ENCODE assay signal across 8 cellular contexts in genomic region chr16:3158498-3159314, GRCh38. TPM values are rescaled to one million over a fixed set of nuclear protein-coding genes. Genes with fewer than 3 reads are reported as not detected.
DNase-seq lines count a peak whose midpoint lies in the region; ATAC-seq and TF ChIP-seq lines count a peak whose summit lies in the region.

No MANE protein-coding gene starts in this region.

- no peaks in the 10 kb centered on the region for H3K36me3 ChIP-seq in HEK293 (ENCODE audit: control insufficient read depth in 2 of 2, insufficient read depth in 1 of 2, low read length in 2 of 2)

- H3K27me3 Mint-ChIP-seq in activated B cell treated with CpG ODN at 0.5 μM for 24 hours, result peaks cover 4% of the 10 kb centered on the region

- DNase-seq in DMS53 treated with DMSO at 0.1 percent for 48 hours (lab: John Stamatoyannopoulos, UW; ENCODE audit: unreplicated experiment) (peak; percentile 59), NCI-H2171 treated with DMSO at 0.1 percent for 48 hours (lab: John Stamatoyannopoulos, UW) (peak; percentile 81), activated B cell treated with CpG ODN at 0.5 μM for 24 hours (peak; percentile 77), cardiac fibroblast (ENCODE audit: low read depth in 2 of 2) (peak; percentile 87 to 91), islet precursor cell (peak; percentile 90)
- peak; percentile 72 to 87 (median 75) for DNase-seq in stimulated activated CD4-positive, alpha-beta T cell treated with anti-CD3 and anti-CD28 coated beads, Interleukin-12 subunit alpha, Interleukin-12 subunit beta, amount 100 ng/mL, for 48 hours (ENCODE audit: low read depth in 2 of 3, low spot score in 1 of 3)

- peaks cover 23% of the 10 kb centered on the region for H3K4me1 Mint-ChIP-seq in activated B cell treated with CpG ODN at 0.5 μM for 24 hours

- H3K9me3 ChIP-seq in HEK293 (ENCODE audit: control insufficient read depth, insufficient read depth, low read depth, low read length), result no peaks in the 10 kb centered on the region

- POLR2A ChIA-PET in HEK293 (lab: Yijun Ruan, JAX), result interaction anchor here (0.5 to 3.4 kb wide), 16 partner anchors 9 to 1194 kb away, joined by 3 to 23 read pairs (median 4); partner anchors contain the start of genes RPS2 and ZNF213
- POLR2A ChIA-PET in activated B cell treated with CpG ODN at 0.5 μM for 24 hours (lab: Charles Lee), result interaction anchor here (0.5 to 3.4 kb wide), 26 partner anchors 9 to 1198 kb away, joined by 3 to 33 read pairs (median 4); partner anchors contain the start of genes ECI1, MMP25, ZNF174 and ZNF213

- CTCF ChIA-PET in HEK293 (lab: Yijun Ruan, JAX) (interaction anchor here (0.6 to 1.9 kb wide), 8 partner anchors 9 to 302 kb away, joined by 3 to 9 read pairs (median 4); no protein-coding TSS in a partner anchor), activated B cell treated with CpG ODN at 0.5 μM for 24 hours (lab: Charles Lee) (interaction anchor here (1.2 to 1.6 kb wide), 3 partner anchors 11 to 155 kb away, joined by 3 to 8 read pairs (median 4); no protein-coding TSS in a partner anchor)

- H3K4me1 ChIP-seq in HEK293 (ENCODE audit: control insufficient read depth, insufficient read depth, low read length), result no peaks in the 10 kb centered on the region

- peak overlapping the region; percentile 91 for H3K27ac ChIP-seq in HEK293 (ENCODE audit: extremely low read depth, low read depth, low read length)

- peak overlapping the region; percentile 91 for H3K4me3 Mint-ChIP-seq in activated B cell treated with CpG ODN at 0.5 μM for 24 hours

- peaks cover 3% of the 10 kb centered on the region for H3K9me3 Mint-ChIP-seq in activated B cell treated with CpG ODN at 0.5 μM for 24 hours

- peak overlapping the region; percentile 90 for H3K27ac Mint-ChIP-seq in activated B cell treated with CpG ODN at 0.5 μM for 24 hours

- peaks cover 5% of the 10 kb centered on the region for H3K36me3 Mint-ChIP-seq in activated B cell treated with CpG ODN at 0.5 μM for 24 hours (ENCODE audit: low read depth)

- 0 out of 2 replicates have a peak, but pooled peaks have one; percentile 32 for TF ChIP-seq CTCF in HEK293 (tag by site-specific recombination; IDR thresholded peaks at IDR 0.05)
- TF ChIP-seq CTCF in activated B cell treated with CpG ODN at 0.5 μM for 24 hours (IDR thresholded peaks at IDR 0.05), result no peak
- peak; percentile 1 for TF ChIP-seq CTCF in cardiac fibroblast (IDR thresholded peaks at IDR 0.05; ENCODE audit: low read depth, low read length)

- peak; percentile 90 for ATAC-seq in activated B cell treated with CpG ODN at 0.5 μM for 24 hours (ENCODE audit: low read depth)
- ATAC-seq in GM18868 (IDR thresholded peaks at IDR 0.05; ENCODE audit: unreplicated experiment), result no peak

- H3K4me3 ChIP-seq in HEK293 (ENCODE audit: low read depth, low read length), result peak overlapping the region; percentile 60
- peak overlapping the region; percentile 60 to 70 for H3K4me3 ChIP-seq in cardiac fibroblast (replicated peaks in 1 of 2; ENCODE audit: low read depth in 2 of 2, low read length in 2 of 2)

- intact Hi-C loops in activated B cell treated with CpG ODN at 0.5 μM for 24 hours (cut with micrococcal nuclease), result loop anchor here (1.0 to 10.0 kb wide), 9 partner anchors 8 to 1194 kb away; partner anchors contain the start of genes RNF151, RPS2, SLX4 and ZNF174

TF ChIP-seq in HEK293, 187 proteins besides CTCF, POLR2A, EP300 and RAD21 (continues in another document):
- TF ChIP-seq KLF7 (tag by site-specific recombination; IDR thresholded peaks at IDR 0.05; ENCODE audit: borderline replicate concordance), result peak; percentile 91
- peak; percentile 83 for TF ChIP-seq ZBTB8A (tag by site-specific recombination; IDR thresholded peaks at IDR 0.05)
- 0 out of 2 replicates have a peak, but pooled peaks have one; percentile 16 for TF ChIP-seq MZF1 (tag by site-specific recombination; IDR thresholded peaks at IDR 0.05; ENCODE audit: borderline replicate concordance)
- no peak for TF ChIP-seq ZNF529 (tag by site-specific recombination; IDR thresholded peaks at IDR 0.05; ENCODE audit: insufficient replicate concordance)
- peak; percentile 93 for TF ChIP-seq ZNF639 (tag by site-specific recombination; IDR thresholded peaks at IDR 0.05)
- peak; percentile 90 for TF ChIP-seq SP2 (tag by site-specific recombination; IDR thresholded peaks at IDR 0.05)
- TF ChIP-seq SP7 (tag by site-specific recombination; IDR thresholded peaks at IDR 0.05), result peak; percentile 91
- TF ChIP-seq ZNF394 (tag by site-specific recombination; IDR thresholded peaks at IDR 0.05; ENCODE audit: borderline replicate concordance), result 0 out of 2 replicates have a peak, but pooled peaks have one; percentile 58
- peak; percentile 93 for TF ChIP-seq ZNF24 (tag by site-specific recombination; IDR thresholded peaks at IDR 0.05)
- TF ChIP-seq ZNF514 (tag by site-specific recombination; IDR thresholded peaks at IDR 0.05), result no peak
- TF ChIP-seq ZFHX2 (tag by site-specific recombination; conservative IDR thresholded peaks at IDR 0.05), result peak; percentile 70
- TF ChIP-seq ZNF324 (tag by site-specific recombination; IDR thresholded peaks at IDR 0.05), result peak; percentile 91; the same call in 1 of the 2 replicates
- TF ChIP-seq ZNF555 (tag by site-specific recombination; conservative IDR thresholded peaks at IDR 0.05), result no peak
- TF ChIP-seq, protein P1, sequence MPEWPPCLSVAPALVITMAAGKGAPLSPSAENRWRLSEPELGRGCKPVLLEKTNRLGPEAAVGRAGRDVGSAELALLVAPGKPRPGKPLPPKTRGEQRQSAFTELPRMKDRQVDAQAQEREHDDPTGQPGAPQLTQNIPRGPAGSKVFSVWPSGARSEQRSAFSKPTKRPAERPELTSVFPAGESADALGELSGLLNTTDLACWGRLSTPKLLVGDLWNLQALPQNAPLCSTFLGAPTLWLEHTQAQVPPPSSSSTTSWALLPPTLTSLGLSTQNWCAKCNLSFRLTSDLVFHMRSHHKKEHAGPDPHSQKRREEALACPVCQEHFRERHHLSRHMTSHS (tag by site-specific recombination; IDR thresholded peaks at IDR 0.05), result no peak
- TF ChIP-seq YY1 (tag by site-specific recombination; IDR thresholded peaks at IDR 0.05), result peak; percentile 54; the same call in 1 of the 2 replicates
- TF ChIP-seq, protein P2, sequence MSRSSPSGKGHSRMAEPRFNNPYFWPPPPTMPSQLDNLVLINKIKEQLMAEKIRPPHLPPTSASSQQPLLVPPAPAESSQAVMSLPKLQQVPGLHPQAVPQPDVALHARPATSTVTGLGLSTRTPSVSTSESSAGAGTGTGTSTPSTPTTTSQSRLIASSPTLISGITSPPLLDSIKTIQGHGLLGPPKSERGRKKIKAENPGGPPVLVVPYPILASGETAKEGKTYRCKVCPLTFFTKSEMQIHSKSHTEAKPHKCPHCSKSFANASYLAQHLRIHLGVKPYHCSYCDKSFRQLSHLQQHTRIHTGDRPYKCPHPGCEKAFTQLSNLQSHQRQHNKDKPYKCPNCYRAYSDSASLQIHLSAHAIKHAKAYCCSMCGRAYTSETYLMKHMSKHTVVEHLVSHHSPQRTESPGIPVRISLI (tag by site-specific recombination; IDR thresholded peaks at IDR 0.05), result peak; percentile 90
- TF ChIP-seq ZNF169 (tag by site-specific recombination; IDR thresholded peaks at IDR 0.05), result no peak; the same call in 1 of the 2 replicates
- TF ChIP-seq ZNF664 (tag by site-specific recombination; IDR thresholded peaks at IDR 0.05), result 0 out of 2 replicates have a peak, but pooled peaks have one; percentile 48
- peak; percentile 85 for TF ChIP-seq ZNF335 (tag by site-specific recombination; conservative IDR thresholded peaks at IDR 0.05)
- peak; percentile 78 for TF ChIP-seq ZNF600 (tag by site-specific recombination; IDR thresholded peaks at IDR 0.05)
- peak; percentile 27; the same call in 1 of the 2 replicates for TF ChIP-seq ZNF623 (tag by site-specific recombination; IDR thresholded peaks at IDR 0.05)
- TF ChIP-seq, protein P3, sequence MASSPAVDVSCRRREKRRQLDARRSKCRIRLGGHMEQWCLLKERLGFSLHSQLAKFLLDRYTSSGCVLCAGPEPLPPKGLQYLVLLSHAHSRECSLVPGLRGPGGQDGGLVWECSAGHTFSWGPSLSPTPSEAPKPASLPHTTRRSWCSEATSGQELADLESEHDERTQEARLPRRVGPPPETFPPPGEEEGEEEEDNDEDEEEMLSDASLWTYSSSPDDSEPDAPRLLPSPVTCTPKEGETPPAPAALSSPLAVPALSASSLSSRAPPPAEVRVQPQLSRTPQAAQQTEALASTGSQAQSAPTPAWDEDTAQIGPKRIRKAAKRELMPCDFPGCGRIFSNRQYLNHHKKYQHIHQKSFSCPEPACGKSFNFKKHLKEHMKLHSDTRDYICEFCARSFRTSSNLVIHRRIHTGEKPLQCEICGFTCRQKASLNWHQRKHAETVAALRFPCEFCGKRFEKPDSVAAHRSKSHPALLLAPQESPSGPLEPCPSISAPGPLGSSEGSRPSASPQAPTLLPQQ (tag by site-specific recombination; IDR thresholded peaks at IDR 0.05), result peak; percentile 93

RNA-seq across cellular contexts. Expression of gene ZNF213, which starts 23.9 kb away (rescaled TPM):
- total RNA-seq in activated B cell treated with CpG ODN at 0.5 μM for 24 hours, result 5.6 and 5.7 TPM in 2 replicates

RNA-seq across cellular contexts. Expression of gene OR1F1, which starts 29.3 kb away (rescaled TPM):
- not detected in 2 replicates for total RNA-seq in activated B cell treated with CpG ODN at 0.5 μM for 24 hours

RNA-seq across cellular contexts. Expression of gene ZNF205, which starts 46.3 kb away (rescaled TPM):
- not detected in 2 replicates for total RNA-seq in activated B cell treated with CpG ODN at 0.5 μM for 24 hours

RNA-seq across cellular contexts. Expression of gene ZSCAN10, which starts 59.6 kb away (rescaled TPM):
- not detected in 2 replicates for total RNA-seq in activated B cell treated with CpG ODN at 0.5 μM for 24 hours
